14 cellular contexts compared by ENCODE assay signal in the genomic region with DNA sequence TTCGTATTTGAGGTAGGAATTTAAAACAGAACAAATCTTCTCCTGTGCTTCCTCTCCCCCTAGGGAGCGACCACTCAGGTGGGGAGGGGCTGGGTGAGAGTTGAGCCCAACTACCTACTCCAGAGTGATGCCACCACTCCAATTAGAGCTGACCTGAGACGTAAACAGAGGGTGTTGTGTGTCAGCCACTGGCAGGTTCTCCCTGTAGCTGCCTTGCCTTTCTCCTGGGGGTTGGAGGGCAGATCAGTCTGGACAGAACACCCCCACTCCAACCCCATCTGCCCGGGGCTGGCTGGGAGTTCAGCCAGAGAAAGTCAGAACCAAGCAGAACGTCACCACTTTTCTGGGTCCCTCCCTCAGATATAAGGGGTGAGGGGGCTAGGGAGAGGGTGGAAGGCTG. TPM values are rescaled to one million over a fixed set of nuclear protein-coding genes. Genes with fewer than 3 reads are reported as not detected.
DNase-seq lines count a peak whose midpoint lies in the region; ATAC-seq, FAIRE-seq and TF ChIP-seq lines count a peak whose summit lies in the region.
"Had no signal": no experiment of that assay in that cellular context is flagged by ENCODE, and none has a peak within 500 bp of the region (broad histone marks: within the 10 kb centered on the region; RNA-seq: fewer than 3 reads in every experiment).

No MANE protein-coding gene starts in this region.

- no peak for DNase-seq in CD8-positive, alpha-beta T cell
- DNase-seq in PC-9, result no peak
- DNase-seq in small intestine, result no peak
- DNase-seq in NK-92 (lab: John Stamatoyannopoulos, UW; ENCODE audit: unreplicated experiment), result no peak
- DNase-seq: DMS79 treated with DMSO at 0.1 percent for 48 hours had no signal

- H3F3A ChIP-seq in PC-9 (ENCODE audit: insufficient read depth, low read depth), result peaks cover 34% of the 10 kb centered on the region

- WGBS in small intestine, 3 donors, result 33 to 58% (median 56%) methylated on average over 5 of the region's 5 CpGs

- no peak for FAIRE-seq in small intestine (lab: Jason Lieb, UNC)
- FAIRE-seq: TTC549 had no signal

- peak overlapping the region; percentile 50 for H3K4me3 Mint-ChIP-seq in CD8-positive, alpha-beta T cell

- H3K4me1 ChIP-seq in CD8-positive, alpha-beta T cell (ENCODE audit: insufficient read depth, low read length), result peaks cover 15% of the 10 kb centered on the region
- H3K4me1 ChIP-seq in PC-9 (replicated peaks; ENCODE audit: insufficient read depth) (peaks cover 41% of the 10 kb centered on the region), iPS-20b (ENCODE audit: insufficient read depth, low read length) (peaks cover 22% of the 10 kb centered on the region; the same call in 1 of the 2 replicates), small intestine (ENCODE audit: control insufficient read depth in 2 of 2, insufficient read depth in 1 of 2, low read depth in 1 of 2, low read length in 1 of 2) (peaks cover 0 to 2% of the 10 kb centered on the region in 2 donors)

- no peak for TF ChIP-seq CTCF in CD8-positive, alpha-beta T cell (IDR thresholded peaks at IDR 0.05)
- TF ChIP-seq CTCF in GM12875 (IDR thresholded peaks at IDR 0.05; ENCODE audit: borderline replicate concordance, insufficient read depth, low read depth, low read length) (no peak), PC-9 (conservative IDR thresholded peaks at IDR 0.05) (no peak)

- no peak overlapping the region for H3K27ac Mint-ChIP-seq in CD8-positive, alpha-beta T cell

- H3K9ac ChIP-seq in iPS-20b (ENCODE audit: low read depth, low read length), result peak overlapping the region; percentile 33; the same call in 1 of the 2 replicates

- no peaks in the 10 kb centered on the region for H3K27me3 ChIP-seq in CD8-positive, alpha-beta T cell (ENCODE audit: insufficient read depth, low read length)
- H3K27me3 ChIP-seq in PC-9 (ENCODE audit: insufficient read depth, low read depth) (no peaks in the 10 kb centered on the region), iPS-20b (ENCODE audit: insufficient read depth, low read length) (no peaks in the 10 kb centered on the region), small intestine (ENCODE audit: control insufficient read depth in 2 of 2, insufficient read depth in 2 of 2, low read length in 2 of 2) (no peaks in the 10 kb centered on the region)

- ATAC-seq in CD8-positive, alpha-beta T cell, result no peak
- ATAC-seq in HG03571 (IDR thresholded peaks at IDR 0.05; ENCODE audit: unreplicated experiment), result no peak
- ATAC-seq in HG02588 (IDR thresholded peaks at IDR 0.05; ENCODE audit: unreplicated experiment), result no peak
- ATAC-seq: sciatic nerve had no signal

- no peak overlapping the region for H3K4me3 ChIP-seq in CD8-positive, alpha-beta T cell (ENCODE audit: low read depth, low read length)
- H3K4me3 ChIP-seq in GM12875 (ENCODE audit: low read depth, low read length), result peak overlapping the region; percentile 26
- peak overlapping the region; percentile 85 for H3K4me3 ChIP-seq in PC-9
- H3K4me3 ChIP-seq in iPS-20b (ENCODE audit: low read length), result peak overlapping the region; percentile 59; the same call in 1 of the 2 replicates
- no peak overlapping the region for H3K4me3 ChIP-seq in small intestine (ENCODE audit: low read depth in 1 of 2, low read length in 2 of 2)

- H3K9me2 ChIP-seq in PC-9 (ENCODE audit: insufficient read depth), result no peaks in the 10 kb centered on the region

- peaks cover 26% of the 10 kb centered on the region for H3K79me2 ChIP-seq in PC-9 (ENCODE audit: low read depth)

- H4K20me1 ChIP-seq in PC-9 (ENCODE audit: insufficient read depth), result no peaks in the 10 kb centered on the region

- H3K9me3 Mint-ChIP-seq in CD8-positive, alpha-beta T cell, result no peaks in the 10 kb centered on the region

- intact Hi-C loops in CD8-positive, alpha-beta T cell (cut with DNase I, micrococcal nuclease), result no loop called here
- intact Hi-C loops in PC-9 (cut with micrococcal nuclease; ENCODE audit: unreplicated experiment), result loop anchor here (1.0 to 5.0 kb wide), 3 partner anchors 12 to 854 kb away; a partner anchor contains a TSS

- no peak overlapping the region for H2AFZ ChIP-seq in PC-9

- H3K27me3 Mint-ChIP-seq in CD8-positive, alpha-beta T cell (ENCODE audit: low read depth), result no peaks in the 10 kb centered on the region

- H3K9me3 ChIP-seq in CD8-positive, alpha-beta T cell (ENCODE audit: low read length), result no peaks in the 10 kb centered on the region
- H3K9me3 ChIP-seq in PC-9 (ENCODE audit: insufficient read depth, low read depth), result no peaks in the 10 kb centered on the region
- H3K9me3 ChIP-seq in iPS-20b (ENCODE audit: insufficient read depth, low read depth, low read length), result no peaks in the 10 kb centered on the region
- H3K9me3 ChIP-seq in small intestine (ENCODE audit: control insufficient read depth, low read depth), result no peaks in the 10 kb centered on the region

- CTCF ChIA-PET in CD8-positive, alpha-beta T cell (lab: Charles Lee), result no interaction called here
- CTCF ChIA-PET in PC-9 (lab: Charles Lee), result interaction anchor here (0.9 to 1.4 kb wide), 2 partner anchors 20 to 25 kb away, joined by 7 to 10 read pairs; no protein-coding TSS in a partner anchor

- POLR2A ChIA-PET in CD8-positive, alpha-beta T cell (lab: Charles Lee), result interaction anchor here (0.7 to 4.2 kb wide), 2 partner anchors 11 to 27 kb away, joined by 3 to 53 read pairs; a partner anchor contains a TSS
- POLR2A ChIA-PET in PC-9 (lab: Charles Lee; ENCODE audit: unreplicated experiment), result interaction anchor here (0.6 to 1.5 kb wide), 5 partner anchors 12 to 113 kb away, joined by 3 to 14 read pairs (median 4); a partner anchor contains a TSS

- BruUV-seq in PC-9 (replicated peaks; lab: Mats Ljungman, UMichigan), result TSS peak; percentile 11

- peaks cover 17% of the 10 kb centered on the region for H3K4me1 Mint-ChIP-seq in CD8-positive, alpha-beta T cell (ENCODE audit: low read depth)

- peak overlapping the region; percentile 96 for H3K4me2 ChIP-seq in PC-9

- no peak overlapping the region for H3K27ac ChIP-seq in CD8-positive, alpha-beta T cell (ENCODE audit: low read depth, low read length)
- peak overlapping the region; percentile 77 for H3K27ac ChIP-seq in PC-9
- no peak overlapping the region for H3K27ac ChIP-seq in iPS-20b (ENCODE audit: low read length)
- no peak overlapping the region for H3K27ac ChIP-seq in small intestine (ENCODE audit: low read depth in 1 of 2, low read length in 1 of 2)
- H3K27ac ChIP-seq: epithelial cell of prostate had no signal

- H3K36me3 ChIP-seq in CD8-positive, alpha-beta T cell (ENCODE audit: insufficient read depth, low read length), result peaks cover 7% of the 10 kb centered on the region
- 0 out of 2 replicates have a peak, but pooled peaks cover 9% of the 10 kb centered on the region for H3K36me3 ChIP-seq in PC-9 (ENCODE audit: low read depth)
- peaks cover 54% of the 10 kb centered on the region for H3K36me3 ChIP-seq in iPS-20b (ENCODE audit: insufficient read depth, low read depth, low read length)
- peaks cover 4 to 5% of the 10 kb centered on the region in 2 donors for H3K36me3 ChIP-seq in small intestine (ENCODE audit: control insufficient read depth in 2 of 2, insufficient read depth in 2 of 2, low read length in 2 of 2)

- H3K36me3 Mint-ChIP-seq in CD8-positive, alpha-beta T cell, result peaks cover 39% of the 10 kb centered on the region

RNA-seq across cellular contexts. Expression of a gene that starts 2.0 kb away (rescaled TPM):
- total RNA-seq in CD8-positive, alpha-beta T cell, result under 1 TPM; 0.43 to 0.47 TPM
- total RNA-seq in PC-9 (2021), result 10.4 and 12.7 TPM in 2 replicates
- 10 to 100 TPM in 1 of 3 donors, 1 to 10 TPM in 2; 1.1 to 10.7 (median 1.1) TPM for polyA plus RNA-seq in small intestine
- total RNA-seq: cardiac septum, mononuclear cell had no signal

RNA-seq across cellular contexts. Expression of a gene that starts 11.3 kb away (rescaled TPM):
- total RNA-seq in CD8-positive, alpha-beta T cell, result 10 to 100 TPM; 53.8 to 56.5 TPM
- total RNA-seq in PC-9 (2021), result 14.5 and 20.4 TPM in 2 replicates
- polyA plus RNA-seq in small intestine, result 10 to 100 TPM in 2 of 3 donors, 1 to 10 TPM in 1; 9.6 to 18.4 (median 13.6) TPM

RNA-seq across cellular contexts. Expression of a gene that starts 11.6 kb away (rescaled TPM):
- total RNA-seq in CD8-positive, alpha-beta T cell, result 10 to 100 TPM; 53.0 to 62.5 TPM
- total RNA-seq in PC-9 (2021), result 52.4 and 53.2 TPM in 2 replicates
- 10 to 100 TPM; 17.1 to 37.6 (median 34.0) TPM for polyA plus RNA-seq in small intestine

Comparison
In these comparisons a context has a peak if more than half of its experiments do, and no peak if none do; other contexts are left out.
1. H3K4me3 ChIP-seq: peak in GM12875 (single experiment), PC-9 (single experiment) and iPS-20b (single experiment); none in CD8-positive, alpha-beta T cell (single experiment) and small intestine (0 of 2).